38 cellular contexts compared by ENCODE assay signal in genomic region chr3:78351338-78351737, GRCh38.
"Had no signal": no experiment of that assay in that cellular context is flagged by ENCODE, and none has a peak within 500 bp of the region (broad histone marks: within the 10 kb centered on the region; RNA-seq: fewer than 3 reads in every experiment).

No MANE protein-coding gene starts in this region.

- H3K9me3 ChIP-seq: Peyer's patch had no signal

- DNase-seq: activated B cell treated with CpG ODN at 0.5 μM for 24 hours; activated CD4-positive, alpha-beta memory T cell treated with anti-CD3 and anti-CD28 coated beads, Interleukin-2, amount 10 ng/mL, durations not matched to agents 7 days and 5 days; activated CD4-positive, alpha-beta T cell treated with anti-CD3 and anti-CD28 coated beads for 4 hours; activated CD4-positive, alpha-beta T cell treated with anti-CD3 and anti-CD28 coated beads, Interleukin-2, amount 50 U/mL, for 1 hour; activated CD4-positive, CD25-positive, alpha-beta regulatory T cell treated with anti-CD3 and anti-CD28 coated beads, Interleukin-2, amount 50 U/mL, for 72 hours; activated CD8-positive, alpha-beta memory T cell treated with anti-CD3 and anti-CD28 coated beads for 24 hours; activated CD8-positive, alpha-beta memory T cell treated with anti-CD3 and anti-CD28 coated beads, Interleukin-2, amount 10 ng/mL, durations not matched to agents 7 days and 5 days; activated CD8-positive, alpha-beta memory T cell treated with anti-CD3 and anti-CD28 coated beads, Interleukin-2, amount 50 U/mL, for 48 hours; activated effector memory CD4-positive, alpha-beta T cell treated with Interleukin-2 at 50 U/mL for 16 hours; activated naive CD4-positive, alpha-beta T cell treated with anti-CD3 and anti-CD28 coated beads, Interleukin-2, amount 10 ng/mL, durations not matched to agents 7 days and 5 days; activated naive CD8-positive, alpha-beta T cell treated with anti-CD3 and anti-CD28 coated beads, Interleukin-2, amount 50 U/mL, for 24 hours; activated T-cell treated with anti-CD3 and anti-CD28 coated beads, Interleukin-2, amount 50 U/mL, for 48 hours; amniotic stem cell; aorta; brain microvascular endothelial cell; central memory CD4-positive, alpha-beta T cell; NCI-H1092 treated with DMSO at 0.1 percent for 48 hours; NCI-H1417; NCI-H146; NCI-H187; NCI-H2029 treated with DMSO at 0.1 percent for 48 hours; NCI-H2107; NCI-H2171; NCI-H510A; NCI-H526; NCI-H748 treated with DMSO at 0.1 percent for 48 hours; NK-92 treated with Interleukin-12 subunit alpha and Interleukin-12 subunit beta, amount 100 ng/mL, for 24 hours; PC-3; Peyer's patch; SIG-M5; SW 1271; T-helper 1 cell; T-helper 2 cell; T-helper 9 cell had no signal

- H3K4me3 ChIP-seq: Peyer's patch had no signal

- H3K27me3 ChIP-seq: brain microvascular endothelial cell, Peyer's patch had no signal

- H3K27ac ChIP-seq: brain microvascular endothelial cell, KMS-11, Peyer's patch, RWPE1, VCaP had no signal

- ATAC-seq: activated CD8-positive, alpha-beta memory T cell treated with anti-CD3 and anti-CD28 coated beads, Interleukin-2, amount 10 ng/mL, durations not matched to agents 7 days and 5 days; activated naive CD8-positive, alpha-beta T cell treated with anti-CD3 and anti-CD28 coated beads, Interleukin-2, amount 50 U/mL, for 24 hours; PC-3; Right ventricle myocardium inferior had no signal

- H3K9ac ChIP-seq: KMS-11 had no signal

- H3K4me1 ChIP-seq: Peyer's patch had no signal

- H3K4me2 ChIP-seq: KMS-11 had no signal

- H3K36me3 ChIP-seq: brain microvascular endothelial cell, Peyer's patch had no signal
